In the genomic region with DNA sequence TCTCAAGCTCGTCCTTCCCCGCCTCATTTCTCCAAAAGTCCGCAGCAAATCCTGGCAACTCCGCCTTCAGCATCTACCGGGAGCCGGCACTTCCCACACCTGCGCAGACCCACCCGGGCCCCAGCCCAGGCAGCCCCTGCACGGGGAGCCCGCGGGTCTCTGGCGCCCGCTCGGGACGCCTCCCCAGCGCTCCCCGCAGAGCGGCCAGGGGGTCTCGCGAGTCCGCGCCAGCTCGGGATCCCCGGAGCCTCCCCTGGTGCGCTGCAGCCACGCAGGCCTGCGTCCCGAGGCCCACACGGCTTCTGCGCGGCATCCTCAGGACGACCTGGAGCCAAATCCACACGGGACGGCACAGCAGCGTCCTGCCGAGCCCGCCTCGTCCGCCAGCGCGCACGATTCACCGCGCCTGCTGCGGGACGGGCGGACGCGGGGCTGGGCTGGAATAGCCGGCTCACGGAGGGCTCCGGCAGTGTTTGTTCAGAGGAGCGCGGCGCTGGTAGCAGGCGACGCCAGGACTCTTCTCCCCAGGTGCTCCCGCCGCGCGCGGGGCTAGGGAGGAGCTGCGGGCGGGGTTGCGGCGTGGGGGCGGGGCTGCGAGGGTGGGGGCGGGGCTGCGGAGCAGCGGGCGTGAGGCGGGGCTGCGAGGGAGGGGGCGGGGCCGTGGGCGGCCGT, we compare ENCODE assay signal across 8 cellular contexts. TPM values are rescaled to one million over a fixed set of nuclear protein-coding genes. Genes with fewer than 3 reads are reported as not detected.
DNase-seq lines count a peak whose midpoint lies in the region; ATAC-seq and TF ChIP-seq lines count a peak whose summit lies in the region.

No MANE protein-coding gene starts in this region.

- H3K4me3 Mint-ChIP-seq in activated naive CD4-positive, alpha-beta T cell treated with anti-CD3 and anti-CD28 coated beads for 36 hours = peak overlapping the region; percentile 77
- peak overlapping the region; percentile 93 for H3K4me3 Mint-ChIP-seq in central memory CD8-positive, alpha-beta T cell

- no peak for TF ChIP-seq EP300 in transverse colon (IDR thresholded peaks at IDR 0.05; ENCODE audit: low read depth)

- H3K9me3 ChIP-seq in lower lobe of right lung (no peaks in the 10 kb centered on the region), transverse colon (no peaks in the 10 kb centered on the region)

- peak; percentile 8 for TF ChIP-seq POLR2A in transverse colon (IDR thresholded peaks at IDR 0.05)

- ATAC-seq in HG03095 (IDR thresholded peaks at IDR 0.05; ENCODE audit: unreplicated experiment) = peak; percentile 37
- peak; percentile 34 for ATAC-seq in central memory CD8-positive, alpha-beta T cell (replicated peaks; ENCODE audit: extremely low read depth, poor library complexity, severe bottlenecking)
- peak; percentile 20 to 82 for ATAC-seq in lower lobe of right lung
- ATAC-seq in GM18909 (IDR thresholded peaks at IDR 0.05; ENCODE audit: poor library complexity, unreplicated experiment) = no peak

- H3K9me3 Mint-ChIP-seq in activated naive CD4-positive, alpha-beta T cell treated with anti-CD3 and anti-CD28 coated beads for 36 hours = no peaks in the 10 kb centered on the region
- H3K9me3 Mint-ChIP-seq in central memory CD8-positive, alpha-beta T cell = no peaks in the 10 kb centered on the region

- WGBS in transverse colon (ENCODE audit: low coverage in 1 of 2), 2 donors = 2% methylated on average over 54 of the region's 78 CpGs; no CpG with 5 or more reads in 1 of the 2 donors

- CTCF ChIA-PET in activated naive CD4-positive, alpha-beta T cell treated with anti-CD3 and anti-CD28 coated beads for 36 hours (lab: Charles Lee) = interaction anchor here (1.1 kb wide), 1 partner anchor 151 kb away, joined by 4 read pairs; no protein-coding TSS in a partner anchor

- H3K27me3 Mint-ChIP-seq in activated naive CD4-positive, alpha-beta T cell treated with anti-CD3 and anti-CD28 coated beads for 36 hours (ENCODE audit: low read depth) = peaks cover 6% of the 10 kb centered on the region
- no peaks in the 10 kb centered on the region for H3K27me3 Mint-ChIP-seq in central memory CD8-positive, alpha-beta T cell

- in situ Hi-C loops in transverse colon (cut with MboI; ENCODE audit: low pct_ligation_motif_present in 1 of 4, low pct_unique_long_range_greater_than_20kb in 1 of 4, low sequenced_read_pairs in 3 of 4) = no loop called here

- peak overlapping the region; percentile 66 for H3K27ac ChIP-seq in lower lobe of right lung
- peak overlapping the region; percentile 57 to 81 (median 73) for H3K27ac ChIP-seq in transverse colon

- H3K36me3 ChIP-seq in lower lobe of right lung (no peaks in the 10 kb centered on the region), transverse colon (no peaks in the 10 kb centered on the region)

- H3K4me1 Mint-ChIP-seq in activated naive CD4-positive, alpha-beta T cell treated with anti-CD3 and anti-CD28 coated beads for 36 hours (ENCODE audit: low read depth) = peaks cover 46% of the 10 kb centered on the region
- H3K4me1 Mint-ChIP-seq in central memory CD8-positive, alpha-beta T cell = peaks cover 39% of the 10 kb centered on the region

- H3K27ac Mint-ChIP-seq in activated naive CD4-positive, alpha-beta T cell treated with anti-CD3 and anti-CD28 coated beads for 36 hours = no peak overlapping the region
- peak overlapping the region; percentile 94 for H3K27ac Mint-ChIP-seq in central memory CD8-positive, alpha-beta T cell (ENCODE audit: low read depth)

- H3K4me3 ChIP-seq in lower lobe of right lung (peak overlapping the region; percentile 78), transverse colon (peak overlapping the region; percentile 39 to 69 (median 64))

- TF ChIP-seq CTCF in lower lobe of right lung (IDR thresholded peaks at IDR 0.05) (no peak), transverse colon (IDR thresholded peaks at IDR 0.05) (no peak)

- peaks cover 3% of the 10 kb centered on the region for H3K36me3 Mint-ChIP-seq in activated naive CD4-positive, alpha-beta T cell treated with anti-CD3 and anti-CD28 coated beads for 36 hours (ENCODE audit: low read depth)
- H3K36me3 Mint-ChIP-seq in central memory CD8-positive, alpha-beta T cell (ENCODE audit: insufficient read depth) = peaks cover 7% of the 10 kb centered on the region

- no peaks in the 10 kb centered on the region for H3K27me3 ChIP-seq in lower lobe of right lung (ENCODE audit: low read depth)
- peaks cover 12% of the 10 kb centered on the region for H3K27me3 ChIP-seq in transverse colon

- DNase-seq in activated naive CD4-positive, alpha-beta T cell treated with anti-CD3 and anti-CD28 coated beads for 36 hours = no peak
- no peak for DNase-seq in activated naive CD4-positive, alpha-beta T cell (lab: John Stamatoyannopoulos, UW)
- DNase-seq in NCI-H526 treated with DMSO at 0.1 percent for 48 hours (lab: John Stamatoyannopoulos, UW) (peak; percentile 80), lower lobe of right lung (peak; percentile 81), transverse colon (no peak)
- DNase-seq in central memory CD8-positive, alpha-beta T cell (ENCODE audit: low spot score in 2 of 2) = peak in 1 of 2 donors; percentile 51

- intact Hi-C loops in activated naive CD4-positive, alpha-beta T cell treated with anti-CD3 and anti-CD28 coated beads for 36 hours (cut with micrococcal nuclease) = loop anchor here (5.0 kb wide), 1 partner anchor 222 kb away; a partner anchor contains a TSS
- intact Hi-C loops in lower lobe of right lung (cut with DNase I) (no loop called here), transverse colon (cut with DNase I; ENCODE audit: low total_unique reads) (no loop called here)

- peaks cover 63% of the 10 kb centered on the region for H3K4me1 ChIP-seq in lower lobe of right lung
- H3K4me1 ChIP-seq in transverse colon = peaks cover 34 to 46% (median 40%) of the 10 kb centered on the region in 4 donors

RNA-seq across cellular contexts. Expression of a gene that starts 0.8 kb away (rescaled TPM):
- total RNA-seq in activated naive CD4-positive, alpha-beta T cell treated with anti-CD3 and anti-CD28 coated beads for 36 hours = 10 to 100 TPM; 25.6 to 26.1 TPM
- 31.5 TPM for total RNA-seq in lower lobe of right lung
- total RNA-seq in transverse colon = 10 to 100 TPM; 28.4 to 60.6 (median 43.2) TPM

RNA-seq across cellular contexts. Expression of a gene that starts 14.7 kb away (rescaled TPM):
- total RNA-seq in activated naive CD4-positive, alpha-beta T cell treated with anti-CD3 and anti-CD28 coated beads for 36 hours = 1 to 10 TPM; 8.3 to 9.9 TPM
- 71.5 TPM for total RNA-seq in lower lobe of right lung
- total RNA-seq in transverse colon = 100 to 1,000 TPM; 131 to 247 (median 213) TPM

RNA-seq across cellular contexts. Expression of a gene that starts 14.9 kb away (rescaled TPM):
- total RNA-seq in activated naive CD4-positive, alpha-beta T cell treated with anti-CD3 and anti-CD28 coated beads for 36 hours = 1 to 10 TPM; 4.5 to 5.2 TPM
- total RNA-seq in lower lobe of right lung (6.0 TPM), transverse colon (10 to 100 TPM; 14.8 to 89.0 (median 16.6) TPM)

RNA-seq across cellular contexts. Expression of a gene that starts 38.1 kb away (rescaled TPM):
- 1 to 10 TPM; 1.0 to 1.3 TPM for total RNA-seq in activated naive CD4-positive, alpha-beta T cell treated with anti-CD3 and anti-CD28 coated beads for 36 hours
- total RNA-seq in lower lobe of right lung (7.6 TPM), transverse colon (1 to 10 TPM; 2.3 to 8.4 (median 3.1) TPM)

RNA-seq across cellular contexts. Expression of a gene that starts 40.1 kb away (rescaled TPM):
- total RNA-seq in activated naive CD4-positive, alpha-beta T cell treated with anti-CD3 and anti-CD28 coated beads for 36 hours = 10 to 100 TPM; 22.0 to 25.8 TPM
- 36.3 TPM for total RNA-seq in lower lobe of right lung
- 10 to 100 TPM; 31.0 to 57.1 (median 33.9) TPM for total RNA-seq in transverse colon

Comparison
In these comparisons a context has a peak if more than half of its experiments do, and no peak if none do; other contexts are left out.
1. DNase-seq: peak in NCI-H526 treated with DMSO at 0.1 percent for 48 hours (single experiment) and lower lobe of right lung (single experiment); none in activated naive CD4-positive, alpha-beta T cell treated with anti-CD3 and anti-CD28 coated beads for 36 hours (single experiment), activated naive CD4-positive, alpha-beta T cell (0 of 4) and transverse colon (single experiment).